In genomic region chr16:30407794-30408534, GRCh38 we compare ENCODE assay signal across 9 cellular contexts. TPM values are rescaled to one million over a fixed set of nuclear protein-coding genes. Genes with fewer than 3 reads are reported as not detected.
DNase-seq lines count a peak whose midpoint lies in the region; ATAC-seq and TF ChIP-seq lines count a peak whose summit lies in the region.
"Had no signal": no experiment of that assay in that cellular context is flagged by ENCODE, and none has a peak within 500 bp of the region (broad histone marks: within the 10 kb centered on the region; RNA-seq: fewer than 3 reads in every experiment).

No MANE protein-coding gene starts in this region.

- H3K27me3 ChIP-seq in GM06990 (replicated peaks; ENCODE audit: control insufficient read depth, insufficient read depth, low read length) = no peaks in the 10 kb centered on the region
- no peaks in the 10 kb centered on the region for H3K27me3 ChIP-seq in mononuclear cell (ENCODE audit: insufficient read depth, low read length)

- TF ChIP-seq CTCF in GM06990 (IDR thresholded peaks at IDR 0.05; ENCODE audit: insufficient read depth, low read length, poor library complexity, severe bottlenecking) (no peak), LNCaP clone FGC (IDR thresholded peaks at IDR 0.05; ENCODE audit: control insufficient read depth, extremely low read depth, insufficient read depth) (no peak)

- H3K4me3 ChIP-seq in GM06990 (replicated peaks; ENCODE audit: low read depth, low read length) = peak overlapping the region; percentile 75
- H3K4me3 ChIP-seq in LNCaP clone FGC (ENCODE audit: low read depth, low read length) = peak overlapping the region; percentile 82
- H3K4me3 ChIP-seq in mononuclear cell (ENCODE audit: low read length) = peak overlapping the region; percentile 50

- peaks cover 25% of the 10 kb centered on the region for H3K4me1 ChIP-seq in mononuclear cell (ENCODE audit: insufficient read depth, low read length)

- ATAC-seq in HG03565 (IDR thresholded peaks at IDR 0.05; ENCODE audit: unreplicated experiment) = no peak

- no peak for DNase-seq in GM06990 (ENCODE audit: extremely low read depth, insufficient read length)
- no peak for DNase-seq in LNCaP clone FGC (ENCODE audit: low read depth)
- DNase-seq in dedifferentiated amniotic fluid mesenchymal stem cell (ENCODE audit: extremely low spot score) = peak; percentile 38
- DNase-seq in stimulated activated CD4-positive, alpha-beta T cell treated with anti-CD3 and anti-CD28 coated beads, Interleukin-2, amount 100 ng/mL, for 24 hours = no peak
- no peak for DNase-seq in OCI-M2 (lab: John Stamatoyannopoulos, UW; ENCODE audit: unreplicated experiment)
- no peak for DNase-seq in GF-D8 (lab: John Stamatoyannopoulos, UW)

- no peaks in the 10 kb centered on the region for H3K36me3 ChIP-seq in GM06990 (ENCODE audit: control insufficient read depth, insufficient read depth, low read length)

- no peaks in the 10 kb centered on the region for H3K9me3 ChIP-seq in mononuclear cell (ENCODE audit: low read depth, low read length)

RNA-seq across cellular contexts. Expression of gene ZNF771, which starts 0.6 kb away (rescaled TPM):
- total RNA-seq in mononuclear cell = 1.0 TPM

RNA-seq across cellular contexts. Expression of gene ZNF48, which starts 12.7 kb away (rescaled TPM):
- 3.8 TPM for total RNA-seq in mononuclear cell

RNA-seq across cellular contexts. Expression of gene DCTPP1, which starts 21.9 kb away (rescaled TPM):
- total RNA-seq in mononuclear cell = 4.1 TPM

RNA-seq across cellular contexts. Expression of gene SEPTIN1, which starts 25.6 kb away (rescaled TPM):
- total RNA-seq in mononuclear cell = 38.7 TPM

RNA-seq across cellular contexts. Expression of gene MYL11, which starts 33.4 kb away (rescaled TPM):
- total RNA-seq in mononuclear cell = 2.1 TPM
- total RNA-seq: subcutaneous adipose tissue had no signal
